In the genomic region with DNA sequence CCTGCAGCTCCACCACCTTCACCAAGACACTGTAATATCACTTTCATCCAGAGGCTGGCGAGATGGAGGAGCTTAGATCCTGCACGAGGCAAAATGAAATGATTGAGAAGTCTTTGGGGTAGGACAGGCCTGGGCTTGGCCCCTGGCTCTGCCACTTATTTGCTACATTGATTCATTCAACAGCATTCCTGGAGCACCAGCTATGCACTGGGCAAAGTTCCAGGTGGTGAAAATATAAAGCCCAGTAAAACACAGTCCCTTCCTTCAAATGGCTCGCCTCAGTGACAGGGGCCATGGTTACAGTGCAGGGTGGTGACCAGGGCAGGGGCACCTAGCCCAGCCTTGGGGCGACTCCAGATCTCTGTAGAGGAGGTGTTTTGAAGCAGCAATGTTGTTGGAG, we compare ENCODE assay signal across 33 cellular contexts. TPM values are rescaled to one million over a fixed set of nuclear protein-coding genes. Genes with fewer than 3 reads are reported as not detected.
DNase-seq lines count a peak whose midpoint lies in the region; ATAC-seq, FAIRE-seq and TF ChIP-seq lines count a peak whose summit lies in the region.
"Had no signal": no experiment of that assay in that cellular context is flagged by ENCODE, and none has a peak within 500 bp of the region (broad histone marks: within the 10 kb centered on the region; RNA-seq: fewer than 3 reads in every experiment).

No MANE protein-coding gene starts in this region.

- no peak for TF ChIP-seq EP300 in A549 (IDR thresholded peaks at IDR 0.05)

- no peaks in the 10 kb centered on the region for H3K36me3 ChIP-seq in PC-3 (ENCODE audit: low read depth, low read length)
- H3K36me3 ChIP-seq: esophagus squamous epithelium, pancreas, SJCRH30, spleen had no signal

- no TSS peak for BruUV-seq in PC-3 (replicated peaks; lab: Mats Ljungman, UMichigan)

- H3K9me3 ChIP-seq in A549 = no peaks in the 10 kb centered on the region
- no peaks in the 10 kb centered on the region for H3K9me3 ChIP-seq in PC-3 (ENCODE audit: low read length)
- H3K9me3 ChIP-seq: Caco-2, esophagus squamous epithelium, pancreas, SJCRH30, spleen had no signal

- no peak for TF ChIP-seq POLR2A in A549 (IDR thresholded peaks at IDR 0.05; ENCODE audit: low read length)

- no peak for FAIRE-seq in A549 (lab: Jason Lieb, UNC)
- FAIRE-seq: GM12878, pancreas, RCC 7860, TTC549 had no signal

- no peaks in the 10 kb centered on the region for H3F3A ChIP-seq in PC-3 (ENCODE audit: low read length, unreplicated experiment)

- CTCF ChIA-PET in A549 (lab: Yijun Ruan, JAX) (interaction anchor here (0.7 to 9.1 kb wide), 9 partner anchors 10 to 248 kb away, joined by 3 to 152 read pairs (median 4); no protein-coding TSS in a partner anchor), PC-3 (lab: Charles Lee) (no interaction called here)

- no peaks in the 10 kb centered on the region for H4K20me1 ChIP-seq in PC-3 (ENCODE audit: low read length)

- H3K4me1 ChIP-seq in A549 (peaks cover 47% of the 10 kb centered on the region), PC-3 (ENCODE audit: insufficient read depth, low read length) (no peaks in the 10 kb centered on the region)
- H3K4me1 ChIP-seq: pancreas, spleen had no signal

- H3K79me2 ChIP-seq in PC-3 (ENCODE audit: low read length) = no peaks in the 10 kb centered on the region

- no peak overlapping the region for H3K9ac ChIP-seq in PC-3 (ENCODE audit: low read length)
- H3K9ac ChIP-seq: KMS-11 had no signal

- TF ChIP-seq RAD21 in A549 (conservative IDR thresholded peaks at IDR 0.05 in 1 of 2, IDR thresholded peaks at IDR 0.05 in 1 of 2) = no peak

- POLR2A ChIA-PET in A549 (lab: Yijun Ruan, JAX) (interaction anchor here (1.0 kb wide), 1 partner anchor 11 kb away, joined by 5 read pairs; no protein-coding TSS in a partner anchor), PC-3 (lab: Charles Lee; ENCODE audit: unreplicated experiment) (no interaction called here)

- intact Hi-C loops in PC-3 (cut with micrococcal nuclease) = no loop called here

- H3K4me3 ChIP-seq in A549 (no peak overlapping the region), PC-3 (ENCODE audit: low read length) (no peak overlapping the region)
- H3K4me3 ChIP-seq: esophagus squamous epithelium, GM12878, pancreas, SJCRH30, spleen had no signal

- H3K27ac ChIP-seq in A549 (peak overlapping the region; percentile 51 to 78; a peak in 5 of 6 replicates), PC-3 (ENCODE audit: low read length) (no peak overlapping the region)
- H3K27ac ChIP-seq: C4-2B, esophagus squamous epithelium, KMS-11, pancreas, SJCRH30, spleen had no signal

- no peaks in the 10 kb centered on the region for H3K27me3 ChIP-seq in PC-3 (ENCODE audit: low read length)
- H3K27me3 ChIP-seq: pancreas, SJCRH30 had no signal

- DNase-seq in A549 (ENCODE audit: low read depth in 1 of 2, low spot score in 1 of 2) (no peak), EH (ENCODE audit: low read depth) (peak; percentile 75), PC-3 (no peak), fibroblast of peridontal ligament (ENCODE audit: extremely low read depth) (peak; percentile 32), GM10266 (ENCODE audit: extremely low spot score) (no peak), NCI-H2029 treated with DMSO at 0.1 percent for 48 hours (lab: John Stamatoyannopoulos, UW) (no peak), kidney glomerular epithelial cell (lab: John Stamatoyannopoulos, UW) (no peak)
- no peak for DNase-seq in activated naive CD4-positive, alpha-beta T cell (lab: John Stamatoyannopoulos, UW)
- DNase-seq: ACHN; activated CD4-positive, alpha-beta memory T cell treated with anti-CD3 and anti-CD28 coated beads, Interleukin-2, amount 10 ng/mL, durations not matched to agents 7 days and 5 days; aorta; Caco-2; caudate nucleus; cortex of kidney; DND-41; esophagus squamous epithelium; NCI-H1694; NCI-H2227 treated with DMSO at 0.1 percent for 48 hours; NCI-H69; pancreas; right cardiac atrium; SJCRH30; spleen; stimulated activated CD4-positive, alpha-beta T cell treated with anti-CD3 and anti-CD28 coated beads, Interleukin-4, amount 100 ng/mL, for 1 hour; T-helper 1 cell had no signal

- H2AFZ ChIP-seq in PC-3 (ENCODE audit: low read length) = no peak overlapping the region

- WGBS in A549 (ENCODE audit: missing lambda C conversion rate) = 44% methylated on average over 4 of the region's 4 CpGs

- H3K4me2 ChIP-seq in A549 (peak overlapping the region; percentile 18; the same call in 2 of the 3 replicates), PC-3 (ENCODE audit: low read length) (no peak overlapping the region)
- H3K4me2 ChIP-seq: KMS-11 had no signal

- ATAC-seq in A549 (no peak; a peak in 1 of 6 replicates), PC-3 (peak; percentile 24)
- ATAC-seq: GM12878 had no signal

- H3K9me2 ChIP-seq in PC-3 (replicated peaks; ENCODE audit: low read length) = no peaks in the 10 kb centered on the region

- no peak for TF ChIP-seq CTCF in A549 (IDR thresholded peaks at IDR 0.05)
- TF ChIP-seq CTCF in PC-3 (conservative IDR thresholded peaks at IDR 0.05; ENCODE audit: low read depth, low read length) = no peak
- TF ChIP-seq CTCF in GM10266 (IDR thresholded peaks at IDR 0.05; ENCODE audit: control insufficient read depth, insufficient read depth, low read depth, missing control alignments) = no peak

TF ChIP-seq in A549, 52 proteins besides CTCF, POLR2A, EP300 and RAD21 (continues in another document):
- no peak for TF ChIP-seq HEYL (CRISPR knock-in tag; IDR thresholded peaks at IDR 0.05)
- TF ChIP-seq, protein P1, sequence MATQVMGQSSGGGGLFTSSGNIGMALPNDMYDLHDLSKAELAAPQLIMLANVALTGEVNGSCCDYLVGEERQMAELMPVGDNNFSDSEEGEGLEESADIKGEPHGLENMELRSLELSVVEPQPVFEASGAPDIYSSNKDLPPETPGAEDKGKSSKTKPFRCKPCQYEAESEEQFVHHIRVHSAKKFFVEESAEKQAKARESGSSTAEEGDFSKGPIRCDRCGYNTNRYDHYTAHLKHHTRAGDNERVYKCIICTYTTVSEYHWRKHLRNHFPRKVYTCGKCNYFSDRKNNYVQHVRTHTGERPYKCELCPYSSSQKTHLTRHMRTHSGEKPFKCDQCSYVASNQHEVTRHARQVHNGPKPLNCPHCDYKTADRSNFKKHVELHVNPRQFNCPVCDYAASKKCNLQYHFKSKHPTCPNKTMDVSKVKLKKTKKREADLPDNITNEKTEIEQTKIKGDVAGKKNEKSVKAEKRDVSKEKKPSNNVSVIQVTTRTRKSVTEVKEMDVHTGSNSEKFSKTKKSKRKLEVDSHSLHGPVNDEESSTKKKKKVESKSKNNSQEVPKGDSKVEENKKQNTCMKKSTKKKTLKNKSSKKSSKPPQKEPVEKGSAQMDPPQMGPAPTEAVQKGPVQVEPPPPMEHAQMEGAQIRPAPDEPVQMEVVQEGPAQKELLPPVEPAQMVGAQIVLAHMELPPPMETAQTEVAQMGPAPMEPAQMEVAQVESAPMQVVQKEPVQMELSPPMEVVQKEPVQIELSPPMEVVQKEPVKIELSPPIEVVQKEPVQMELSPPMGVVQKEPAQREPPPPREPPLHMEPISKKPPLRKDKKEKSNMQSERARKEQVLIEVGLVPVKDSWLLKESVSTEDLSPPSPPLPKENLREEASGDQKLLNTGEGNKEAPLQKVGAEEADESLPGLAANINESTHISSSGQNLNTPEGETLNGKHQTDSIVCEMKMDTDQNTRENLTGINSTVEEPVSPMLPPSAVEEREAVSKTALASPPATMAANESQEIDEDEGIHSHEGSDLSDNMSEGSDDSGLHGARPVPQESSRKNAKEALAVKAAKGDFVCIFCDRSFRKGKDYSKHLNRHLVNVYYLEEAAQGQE (IDR thresholded peaks at IDR 0.05) = no peak
- TF ChIP-seq JUN (IDR thresholded peaks at IDR 0.05) = no peak
- TF ChIP-seq MAZ (IDR thresholded peaks at IDR 0.05; ENCODE audit: borderline replicate concordance, low read depth, low read length) = no peak
- TF ChIP-seq KDM1A (IDR thresholded peaks at IDR 0.05; ENCODE audit: low read depth) = no peak
- TF ChIP-seq EHMT2 (IDR thresholded peaks at IDR 0.05; ENCODE audit: low read depth) = no peak
- no peak for TF ChIP-seq MAX (IDR thresholded peaks at IDR 0.05)
- TF ChIP-seq CHD2 (IDR thresholded peaks at IDR 0.05; ENCODE audit: low read length, partially characterized antibody) = no peak
- no peak for TF ChIP-seq HMGXB4 (CRISPR knock-in tag; IDR thresholded peaks at IDR 0.05; ENCODE audit: borderline replicate concordance)
- no peak for TF ChIP-seq TFCP2L1 (CRISPR knock-in tag; IDR thresholded peaks at IDR 0.05)
- no peak for TF ChIP-seq RNF2 (IDR thresholded peaks at IDR 0.05; ENCODE audit: borderline replicate concordance, low read depth)
- no peak for TF ChIP-seq USF2 (IDR thresholded peaks at IDR 0.05)
- TF ChIP-seq EHF (CRISPR knock-in tag; IDR thresholded peaks at IDR 0.05) = no peak
- TF ChIP-seq PHF8 (IDR thresholded peaks at IDR 0.05; ENCODE audit: borderline replicate concordance, low read depth) = no peak

RNA-seq across cellular contexts. Expression of gene ALX4, which starts 19.7 kb away (rescaled TPM):
- polyA plus RNA-seq in A549 (2011; rRNA removed) = 1.00 and 1.4 TPM in 2 replicates
- polyA plus RNA-seq in A549 (2012; cell fraction: cytosol; rRNA removed) = 0.69 and 1.1 TPM in 2 replicates
- 1.8 TPM in 2 replicates for polyA plus RNA-seq in A549 (2012; cell fraction: nucleus; rRNA removed)
- 5.6 to 6.4 TPM (median 5.7 TPM) in 3 replicates for polyA plus RNA-seq in A549 (2017; fragmentation: RNase III; extraction: RNeasy Plus Mini Kit Qiagen cat#74134 plus additional on column Dnase treatment)
- polyA minus RNA-seq in A549 (2011; rRNA and poly(A)+ RNA removed) = 1.8 TPM in 2 replicates
- not detected in 2 replicates for total RNA-seq in PC-3 (2014; rRNA removed)
- total RNA-seq: activated CD4-positive, alpha-beta memory T cell treated with anti-CD3 and anti-CD28 coated beads, Interleukin-2, amount 10 ng/mL, durations not matched to agents 7 days and 5 days; activated T-helper 2 cell treated with anti-CD3 and anti-CD28 coated beads, Interferon-gamma antibody, Interleukin-2, Interleukin-4, amounts not matched to agents 10 μg/mL and 5 μg/mL and 100 μg/mL, durations not matched to agents 14 hours and 24 hours and 36 hours; esophagus squamous epithelium; GM12878; mononuclear cell; natural killer cell treated with Interleukin-12 subunit alpha and Interleukin-12 subunit beta and Interleukin-15 and Interleukin-18, amount 100 ng/mL, for 72 hours; right cardiac atrium had no signal
- polyA plus RNA-seq: GM12878, spleen had no signal

Comparison
In these comparisons a context has a peak if more than half of its experiments do, and no peak if none do; other contexts are left out.
1. DNase-seq: peak in EH (single experiment) and fibroblast of peridontal ligament (single experiment); none in A549 (0 of 2), PC-3 (single experiment), GM10266 (single experiment), NCI-H2029 treated with DMSO at 0.1 percent for 48 hours (single experiment), activated naive CD4-positive, alpha-beta T cell (0 of 4) and kidney glomerular epithelial cell (single experiment).